Comparison of ENCODE assay signal across 1 cellular context in genomic region chr5:139698461-139699146, GRCh38.
TF ChIP-seq lines count a peak whose summit lies in the region.

No MANE protein-coding gene starts in this region.

TF ChIP-seq in H1, 55 proteins besides CTCF, POLR2A, EP300 and RAD21:
- no peak for TF ChIP-seq MAFK (IDR thresholded peaks at IDR 0.05; ENCODE audit: low read depth, low read length)
- no peak for TF ChIP-seq SP2 (IDR thresholded peaks at IDR 0.05; ENCODE audit: low read length)
- TF ChIP-seq CHD7 (IDR thresholded peaks at IDR 0.05; ENCODE audit: insufficient replicate concordance, low read length), result no peak
- TF ChIP-seq SIRT6 (IDR thresholded peaks at IDR 0.05; ENCODE audit: low read length), result no peak
- TF ChIP-seq BCL11A (IDR thresholded peaks at IDR 0.05; ENCODE audit: low read depth in 2 of 2, low read length in 2 of 2), result peak; percentile 49 to 99
- TF ChIP-seq RXRA (IDR thresholded peaks at IDR 0.05; ENCODE audit: insufficient read depth, low read depth, low read length), result no peak
- 0 out of 4 replicates have a peak, but pooled peaks of 1 of the 2 experiments have one; percentile 34 for TF ChIP-seq SIN3A (conservative IDR thresholded peaks at IDR 0.05 in 1 of 2, IDR thresholded peaks at IDR 0.05 in 1 of 2; ENCODE audit: low read depth in 1 of 2, low read length in 2 of 2)
- TF ChIP-seq E2F6 (IDR thresholded peaks at IDR 0.05), result no peak
- peak; percentile 69; the same call in 1 of the 2 replicates for TF ChIP-seq TEAD4 (IDR thresholded peaks at IDR 0.05; ENCODE audit: low read depth, low read length)
- peak; percentile 53; the same call in 1 of the 2 replicates for TF ChIP-seq SP4 (IDR thresholded peaks at IDR 0.05; ENCODE audit: low read length)
- no peak for TF ChIP-seq YY1 (IDR thresholded peaks at IDR 0.05; ENCODE audit: low read depth, low read length)
- TF ChIP-seq KDM4A (IDR thresholded peaks at IDR 0.05; ENCODE audit: low read depth, low read length, severe bottlenecking), result no peak
- peak; percentile 71 for TF ChIP-seq CHD2 (IDR thresholded peaks at IDR 0.05; ENCODE audit: low read length)
- peak; percentile 13 for TF ChIP-seq EZH2 (IDR thresholded peaks at IDR 0.05; ENCODE audit: low read depth, low read length, severe bottlenecking)
- no peak for TF ChIP-seq SAP30 (IDR thresholded peaks at IDR 0.05; ENCODE audit: insufficient read depth, insufficient replicate concordance, low read length)
- TF ChIP-seq EGR1 (IDR thresholded peaks at IDR 0.05; ENCODE audit: borderline replicate concordance, low read depth, low read length), result peak; percentile 66; the same call in 1 of the 2 replicates
- TF ChIP-seq TCF12 (IDR thresholded peaks at IDR 0.05; ENCODE audit: low read depth, low read length), result peak; percentile 87; the same call in 1 of the 2 replicates
- no peak for TF ChIP-seq ATF2 (IDR thresholded peaks at IDR 0.05; ENCODE audit: low read length)
- TF ChIP-seq FOSL1 (IDR thresholded peaks at IDR 0.05; ENCODE audit: insufficient read depth, low read depth, low read length), result no peak
- TF ChIP-seq BACH1 (IDR thresholded peaks at IDR 0.05; ENCODE audit: low read length), result peak; percentile 82
- no peak for TF ChIP-seq ASH2L (IDR thresholded peaks at IDR 0.05; ENCODE audit: low read length)
- TF ChIP-seq JUND (IDR thresholded peaks at IDR 0.05; ENCODE audit: low read length), result peak; percentile 79; the same call in 1 of the 2 replicates
- no peak for TF ChIP-seq KDM5A (IDR thresholded peaks at IDR 0.05; ENCODE audit: low read length)
- TF ChIP-seq RBBP5 (IDR thresholded peaks at IDR 0.05; ENCODE audit: borderline replicate concordance, low read depth, low read length), result no peak
- TF ChIP-seq GABPA (IDR thresholded peaks at IDR 0.05; ENCODE audit: borderline replicate concordance, insufficient read depth, low read length), result no peak
- TF ChIP-seq TAF7 (optimal IDR thresholded peaks at IDR 0.05; ENCODE audit: borderline replicate concordance, low read depth, low read length), result peak; percentile 24
- TF ChIP-seq USF2 (IDR thresholded peaks at IDR 0.05; ENCODE audit: low read length), result no peak
- no peak for TF ChIP-seq SRF (IDR thresholded peaks at IDR 0.05; ENCODE audit: low read depth, low read length)
- peak; percentile 81 to 96 for TF ChIP-seq HDAC2 (IDR thresholded peaks at IDR 0.05; ENCODE audit: borderline replicate concordance in 1 of 2, low read depth in 2 of 2, low read length in 2 of 2)
- TF ChIP-seq SP1 (IDR thresholded peaks at IDR 0.05; ENCODE audit: low read depth, low read length), result peak; percentile 77
